ENCODE assay signal across 9 cellular contexts in the genomic region with DNA sequence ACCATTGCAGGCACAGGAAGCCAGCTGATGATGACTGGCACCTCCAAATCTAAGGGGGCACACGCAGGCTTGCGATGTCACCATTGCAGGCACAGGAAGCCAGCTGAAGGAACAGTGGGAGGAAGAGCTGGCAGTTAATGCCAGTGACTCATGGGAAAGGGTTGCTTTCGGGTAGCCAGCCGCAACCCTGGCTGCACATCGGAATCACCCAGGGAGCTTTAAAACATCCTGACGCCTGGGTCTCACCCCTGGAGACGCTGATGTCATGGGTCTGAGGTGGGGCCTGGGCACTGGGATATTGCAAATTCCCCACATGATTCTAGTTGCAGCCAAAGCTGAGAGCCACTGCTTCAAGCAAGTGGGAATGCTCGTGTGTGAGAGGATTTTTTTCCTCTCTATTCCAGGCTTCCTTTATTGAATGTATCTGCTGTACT. TPM values are rescaled to one million over a fixed set of nuclear protein-coding genes. Genes with fewer than 3 reads are reported as not detected.
DNase-seq lines count a peak whose midpoint lies in the region; ATAC-seq and TF ChIP-seq lines count a peak whose summit lies in the region.
"Had no signal": no experiment of that assay in that cellular context is flagged by ENCODE, and none has a peak within 500 bp of the region (broad histone marks: within the 10 kb centered on the region; RNA-seq: fewer than 3 reads in every experiment).

No MANE protein-coding gene starts in this region.

- 0 to 47% methylated on average over 1 to 8 of the region's 8 CpGs for WGBS in gastroesophageal sphincter (ENCODE audit: low coverage in 1 of 2), 2 donors

- peaks cover 0 to 34% (median 12%) of the 10 kb centered on the region in 3 donors for H3K4me1 ChIP-seq in gastroesophageal sphincter
- H3K4me1 ChIP-seq in gastrocnemius medialis = peaks cover 10 to 18% of the 10 kb centered on the region in 2 donors

- no peak overlapping the region for H3K4me3 ChIP-seq in gastroesophageal sphincter
- H3K4me3 ChIP-seq in gastrocnemius medialis = no peak overlapping the region

- TF ChIP-seq EP300 in gastroesophageal sphincter (IDR thresholded peaks at IDR 0.05) = no peak

- H3K9me3 ChIP-seq in gastroesophageal sphincter (no peaks in the 10 kb centered on the region), gastrocnemius medialis (no peaks in the 10 kb centered on the region)

- TF ChIP-seq POLR2A in gastroesophageal sphincter (IDR thresholded peaks at IDR 0.05) = peak in 1 of 2 donors; percentile 38
- TF ChIP-seq POLR2A in gastrocnemius medialis (IDR thresholded peaks at IDR 0.05) = peak in 1 of 2 donors; percentile 19

- H3K27me3 ChIP-seq in gastroesophageal sphincter = no peaks in the 10 kb centered on the region
- H3K27me3 ChIP-seq in gastrocnemius medialis = no peaks in the 10 kb centered on the region

- peak; percentile 90 for ATAC-seq in gastroesophageal sphincter
- peak; percentile 69 to 84 for ATAC-seq in gastrocnemius medialis
- ATAC-seq in GM21786 (IDR thresholded peaks at IDR 0.05; ENCODE audit: unreplicated experiment) = no peak
- ATAC-seq in HG03342 (IDR thresholded peaks at IDR 0.05; ENCODE audit: unreplicated experiment) = no peak
- ATAC-seq: stimulated activated memory B cell treated with anti-CD40 and anti-IgM and Interleukin-4, amounts not matched to agents 10 μg/mL and 1 μg/mL and 100 μg/mL, for 72 hours had no signal

- H3K27ac ChIP-seq in gastroesophageal sphincter (peak overlapping the region in 3 of 4 donors; percentile 67 to 82 (median 80)), gastrocnemius medialis (peak overlapping the region; percentile 52 to 75 (median 66))

- no peak for TF ChIP-seq CTCF in gastroesophageal sphincter (IDR thresholded peaks at IDR 0.05)
- no peak for TF ChIP-seq CTCF in gastrocnemius medialis (IDR thresholded peaks at IDR 0.05 in 4 of 5, conservative IDR thresholded peaks at IDR 0.05 in 1 of 5)

- in situ Hi-C loops in gastrocnemius medialis (cut with MboI; ENCODE audit: low sequenced_read_pairs in 4 of 4) = no loop called here

- H3K36me3 ChIP-seq in gastroesophageal sphincter = no peaks in the 10 kb centered on the region
- H3K36me3 ChIP-seq in gastrocnemius medialis = no peaks in the 10 kb centered on the region

- intact Hi-C loops in gastrocnemius medialis (cut with DNase I; ENCODE audit: low total_unique reads) = no loop called here

- DNase-seq in GM03348 (ENCODE audit: low spot score) (peak; percentile 93), SW480 (ENCODE audit: low spot score) (peak; percentile 63), gastrocnemius medialis (peak; percentile 64 to 85), NCI-H1694 (lab: John Stamatoyannopoulos, UW) (no peak), KG1 (lab: John Stamatoyannopoulos, UW) (no peak)

RNA-seq across cellular contexts. Expression of a gene that starts 16.1 kb away (rescaled TPM):
- total RNA-seq in gastroesophageal sphincter (not detected), gastrocnemius medialis (not detected)

RNA-seq across cellular contexts. Expression of a gene that starts 49.5 kb away (rescaled TPM):
- total RNA-seq in gastroesophageal sphincter (10 to 100 TPM; 17.5 to 58.2 (median 31.6) TPM), gastrocnemius medialis (10 to 100 TPM in 2 of 4 donors, 1 to 10 TPM in 2; 6.1 to 14.7 (median 10.0) TPM)

RNA-seq across cellular contexts. Expression of a gene that starts 49.6 kb away (rescaled TPM):
- 10 to 100 TPM in 3 of 4 donors, 1 to 10 TPM in 1; 9.5 to 26.1 (median 13.8) TPM for total RNA-seq in gastroesophageal sphincter
- 1 to 10 TPM in 2 of 4 donors, under 1 TPM in 2; 0.58 to 3.9 (median 1.1) TPM for total RNA-seq in gastrocnemius medialis

Comparison
In these comparisons a context has a peak if more than half of its experiments do, and no peak if none do; other contexts are left out.
1. DNase-seq: peak in GM03348 (single experiment), SW480 (single experiment) and gastrocnemius medialis (2 of 2); none in NCI-H1694 (single experiment) and KG1 (single experiment).
2. ATAC-seq: peak in gastroesophageal sphincter (single experiment) and gastrocnemius medialis (2 of 2); none in GM21786 (single experiment) and HG03342 (single experiment).